In genomic region chr10:53489783-53490182, GRCh38 we compare ENCODE assay signal across 23 cellular contexts.
"Had no signal": no experiment of that assay in that cellular context is flagged by ENCODE, and none has a peak within 500 bp of the region (broad histone marks: within the 10 kb centered on the region; RNA-seq: fewer than 3 reads in every experiment).

No MANE protein-coding gene starts in this region.

- H3K9me3 ChIP-seq: SJSA1 had no signal

- H3K36me3 Mint-ChIP-seq: IgD-negative memory B cell had no signal

- H3K27me3 Mint-ChIP-seq: IgD-negative memory B cell had no signal

- H3K4me1 ChIP-seq: SJSA1 had no signal

- H3K27me3 ChIP-seq: SJSA1 had no signal

- H3K4me3 ChIP-seq: K562, SJSA1, SK-N-MC had no signal

- H3K4me2 ChIP-seq: KMS-11 had no signal

- H3K27ac Mint-ChIP-seq: IgD-negative memory B cell had no signal

- H3K27ac ChIP-seq: KMS-11, SJSA1, SK-N-MC had no signal

- H3K9ac ChIP-seq: KMS-11 had no signal

- DNase-seq: Kasumi-1, MM.1S, NCI-H1092 treated with DMSO at 0.1 percent for 48 hours, NCI-H146, NCI-H1694 treated with DMSO at 0.1 percent for 48 hours, NCI-H1930, NCI-H2081, NCI-H2107, NCI-H226, NCI-H446, NCI-H510A, NCI-H524 treated with DMSO at 0.1 percent for 48 hours, NCI-H69, NCI-H774, Right ventricle myocardium superior, RPMI8226, SIG-M5, SW 1271 had no signal

- H3K4me1 Mint-ChIP-seq: IgD-negative memory B cell had no signal

- H3K36me3 ChIP-seq: SJSA1 had no signal

- H3K4me3 Mint-ChIP-seq: IgD-negative memory B cell had no signal
